19 cellular contexts compared by ENCODE assay signal in genomic region chr1:46580140-46580903, GRCh38. TPM values are rescaled to one million over a fixed set of nuclear protein-coding genes. Genes with fewer than 3 reads are reported as not detected.
DNase-seq lines count a peak whose midpoint lies in the region; ATAC-seq and TF ChIP-seq lines count a peak whose summit lies in the region.
"Had no signal": no experiment of that assay in that cellular context is flagged by ENCODE, and none has a peak within 500 bp of the region (broad histone marks: within the 10 kb centered on the region; RNA-seq: fewer than 3 reads in every experiment).

No MANE protein-coding gene starts in this region.

- H3K4me1 Mint-ChIP-seq in activated CD8-positive, alpha-beta T cell treated with anti-CD3 and anti-CD28 coated beads, Interleukin-2, amount 10 ng/mL, durations not matched to agents 7 days and 5 days (ENCODE audit: low read depth), result peaks cover 61% of the 10 kb centered on the region
- H3K4me1 Mint-ChIP-seq: neural crest cell had no signal

- POLR2A ChIA-PET in activated CD8-positive, alpha-beta T cell treated with anti-CD3 and anti-CD28 coated beads, Interleukin-2, amount 10 ng/mL, durations not matched to agents 7 days and 5 days (lab: Charles Lee), result interaction anchor here (0.7 to 1.7 kb wide), 2 partner anchors 16 to 19 kb away, joined by 4 read pairs; no protein-coding TSS in a partner anchor

- H3K4me1 ChIP-seq in lower lobe of right lung, result peaks cover 44% of the 10 kb centered on the region
- H3K4me1 ChIP-seq: left ventricle myocardium inferior had no signal

- CTCF ChIA-PET in activated CD8-positive, alpha-beta T cell treated with anti-CD3 and anti-CD28 coated beads, Interleukin-2, amount 10 ng/mL, durations not matched to agents 7 days and 5 days (lab: Charles Lee), result interaction anchor here (0.7 to 6.9 kb wide), 3 partner anchors 25 to 133 kb away, joined by 3 to 40 read pairs (median 6); partner anchors contain the start of gene MKNK1

- H3K9me3 Mint-ChIP-seq in activated CD8-positive, alpha-beta T cell treated with anti-CD3 and anti-CD28 coated beads, Interleukin-2, amount 10 ng/mL, durations not matched to agents 7 days and 5 days (ENCODE audit: insufficient read depth), result no peaks in the 10 kb centered on the region
- H3K9me3 Mint-ChIP-seq: neural crest cell had no signal

- no peaks in the 10 kb centered on the region for H3K27me3 Mint-ChIP-seq in activated CD8-positive, alpha-beta T cell treated with anti-CD3 and anti-CD28 coated beads, Interleukin-2, amount 10 ng/mL, durations not matched to agents 7 days and 5 days (ENCODE audit: low read depth)

- ATAC-seq in activated CD8-positive, alpha-beta T cell treated with anti-CD3 and anti-CD28 coated beads, Interleukin-2, amount 10 ng/mL, durations not matched to agents 7 days and 5 days, result no peak
- ATAC-seq in lower lobe of right lung (peak; percentile 23 to 39), HG03045 (IDR thresholded peaks at IDR 0.05; ENCODE audit: unreplicated experiment) (no peak), HG03025 (IDR thresholded peaks at IDR 0.05; ENCODE audit: low FRiP score, unreplicated experiment) (no peak)
- ATAC-seq: GM12878 had no signal

- H3K27me3 ChIP-seq in lower lobe of right lung (ENCODE audit: low read depth), result no peaks in the 10 kb centered on the region
- H3K27me3 ChIP-seq: heart left ventricle, Peyer's patch had no signal

- TF ChIP-seq CTCF in lower lobe of right lung (IDR thresholded peaks at IDR 0.05), result no peak

- DNase-seq in DMS53 (lab: John Stamatoyannopoulos, UW) (peak; percentile 27), DMS53 treated with DMSO at 0.1 percent for 48 hours (lab: John Stamatoyannopoulos, UW; ENCODE audit: unreplicated experiment) (no peak), Kasumi-1 (lab: John Stamatoyannopoulos, UW) (peak; percentile 79 to 87), lower lobe of right lung (no peak), cerebellar nuclear complex (lab: John Stamatoyannopoulos, UW) (no peak)
- DNase-seq in activated CD8-positive, alpha-beta T cell treated with anti-CD3 and anti-CD28 coated beads, Interleukin-2, amount 10 ng/mL, durations not matched to agents 7 days and 5 days, result no peak
- DNase-seq: activated CD8-positive, alpha-beta memory T cell treated with anti-CD3 and anti-CD28 coated beads, Interleukin-2, amount 50 U/mL, for 48 hours; heart left ventricle; left ventricle myocardium inferior; NCI-H1048; NCI-H345; Peyer's patch; T-helper 9 cell had no signal

- intact Hi-C loops in lower lobe of right lung (cut with DNase I), result no loop called here

- peak overlapping the region; percentile 98 for H3K27ac Mint-ChIP-seq in activated CD8-positive, alpha-beta T cell treated with anti-CD3 and anti-CD28 coated beads, Interleukin-2, amount 10 ng/mL, durations not matched to agents 7 days and 5 days

- H3K36me3 Mint-ChIP-seq in activated CD8-positive, alpha-beta T cell treated with anti-CD3 and anti-CD28 coated beads, Interleukin-2, amount 10 ng/mL, durations not matched to agents 7 days and 5 days (ENCODE audit: low read depth), result peaks cover 70% of the 10 kb centered on the region

- H3K36me3 ChIP-seq in lower lobe of right lung, result peaks cover 95% of the 10 kb centered on the region

- no peak overlapping the region for H3K4me3 ChIP-seq in lower lobe of right lung
- H3K4me3 ChIP-seq: GM12878, heart left ventricle, left ventricle myocardium inferior, Peyer's patch, thoracic aorta had no signal

- H3K9me3 ChIP-seq in lower lobe of right lung, result no peaks in the 10 kb centered on the region
- H3K9me3 ChIP-seq: heart left ventricle, left ventricle myocardium inferior, Peyer's patch, thoracic aorta had no signal

- no peak overlapping the region for H3K27ac ChIP-seq in lower lobe of right lung
- H3K27ac ChIP-seq: 22Rv1, left ventricle myocardium inferior, thoracic aorta had no signal

- H3K4me3 Mint-ChIP-seq in activated CD8-positive, alpha-beta T cell treated with anti-CD3 and anti-CD28 coated beads, Interleukin-2, amount 10 ng/mL, durations not matched to agents 7 days and 5 days, result no peak overlapping the region
- H3K4me3 Mint-ChIP-seq: neural crest cell had no signal

RNA-seq across cellular contexts. Expression of gene MKNK1, which starts 23.7 kb away (rescaled TPM):
- total RNA-seq in activated CD8-positive, alpha-beta T cell treated with anti-CD3 and anti-CD28 coated beads, Interleukin-2, amount 10 ng/mL, durations not matched to agents 7 days and 5 days, result 10 to 100 TPM; 68.9 to 72.3 TPM
- total RNA-seq in lower lobe of right lung, result 77.6 TPM

RNA-seq across cellular contexts. Expression of gene KNCN, which starts 28.9 kb away (rescaled TPM):
- not detected for total RNA-seq in activated CD8-positive, alpha-beta T cell treated with anti-CD3 and anti-CD28 coated beads, Interleukin-2, amount 10 ng/mL, durations not matched to agents 7 days and 5 days
- total RNA-seq in lower lobe of right lung, result not detected
- total RNA-seq: GM12878, heart left ventricle, left ventricle myocardium inferior, neural crest cell, Peyer's patch, thoracic aorta had no signal

RNA-seq across cellular contexts. Expression of gene MOB3C, which starts 36.3 kb away (rescaled TPM):
- total RNA-seq in activated CD8-positive, alpha-beta T cell treated with anti-CD3 and anti-CD28 coated beads, Interleukin-2, amount 10 ng/mL, durations not matched to agents 7 days and 5 days, result 10 to 100 TPM; 20.1 to 20.9 TPM
- total RNA-seq in lower lobe of right lung, result 30.2 TPM

Comparison
In these comparisons a context has a peak if more than half of its experiments do, and no peak if none do; other contexts are left out.
1. DNase-seq: peak in DMS53 (single experiment) and Kasumi-1 (2 of 2); none in DMS53 treated with DMSO at 0.1 percent for 48 hours (single experiment), activated CD8-positive, alpha-beta T cell treated with anti-CD3 and anti-CD28 coated beads, Interleukin-2, amount 10 ng/mL, durations not matched to agents 7 days and 5 days (single experiment), lower lobe of right lung (single experiment) and cerebellar nuclear complex (0 of 2).
2. ATAC-seq: peak in lower lobe of right lung (2 of 2); none in activated CD8-positive, alpha-beta T cell treated with anti-CD3 and anti-CD28 coated beads, Interleukin-2, amount 10 ng/mL, durations not matched to agents 7 days and 5 days (single experiment), HG03045 (single experiment) and HG03025 (single experiment).